29 cellular contexts compared by ENCODE assay signal in genomic region chr15:31252386-31252785, GRCh38.
"Had no signal": no experiment of that assay in that cellular context is flagged by ENCODE, and none has a peak within 500 bp of the region (broad histone marks: within the 10 kb centered on the region; RNA-seq: fewer than 3 reads in every experiment).

No MANE protein-coding gene starts in this region.

- H3K27ac Mint-ChIP-seq: activated CD4-positive, alpha-beta memory T cell treated with anti-CD3 and anti-CD28 coated beads, Interleukin-2, amount 10 ng/mL, durations not matched to agents 7 days and 5 days; activated CD4-positive, alpha-beta T cell treated with anti-CD3 and anti-CD28 coated beads, Interleukin-2, amount 10 ng/mL, durations not matched to agents 7 days and 5 days; activated naive CD4-positive, alpha-beta T cell treated with anti-CD3 and anti-CD28 coated beads, Interleukin-2, amount 10 ng/mL, durations not matched to agents 7 days and 5 days; activated naive CD8-positive, alpha-beta T cell treated with anti-CD3 and anti-CD28 coated beads, Interleukin-2, amount 10 ng/mL, durations not matched to agents 7 days and 5 days; activated T-cell treated with anti-CD3 and anti-CD28 coated beads, Interleukin-2, amount 50 U/mL, for 24 hours; natural killer cell had no signal

- H3K27me3 ChIP-seq: ascending aorta, breast epithelium, esophagus muscularis mucosa, heart right ventricle, left lung, right lobe of liver, testis, transverse colon had no signal

- H3K4me3 ChIP-seq: ascending aorta, breast epithelium, esophagus muscularis mucosa, heart right ventricle, left lung, lower lobe of right lung, right lobe of liver, skin epidermis, testis, transverse colon had no signal

- H3K36me3 ChIP-seq: ascending aorta, breast epithelium, esophagus muscularis mucosa, heart right ventricle, left lung, lower lobe of right lung, right lobe of liver, transverse colon had no signal

- H3K27me3 Mint-ChIP-seq: activated T-cell treated with anti-CD3 and anti-CD28 coated beads, Interleukin-2, amount 50 U/mL, for 24 hours; central memory CD8-positive, alpha-beta T cell had no signal

- FAIRE-seq: colon had no signal

- H3K4me3 Mint-ChIP-seq: activated CD4-positive, alpha-beta memory T cell treated with anti-CD3 and anti-CD28 coated beads, Interleukin-2, amount 10 ng/mL, durations not matched to agents 7 days and 5 days; activated CD4-positive, alpha-beta T cell treated with anti-CD3 and anti-CD28 coated beads, Interleukin-2, amount 10 ng/mL, durations not matched to agents 7 days and 5 days; activated naive CD4-positive, alpha-beta T cell treated with anti-CD3 and anti-CD28 coated beads, Interleukin-2, amount 10 ng/mL, durations not matched to agents 7 days and 5 days; activated naive CD8-positive, alpha-beta T cell treated with anti-CD3 and anti-CD28 coated beads, Interleukin-2, amount 10 ng/mL, durations not matched to agents 7 days and 5 days; activated T-cell treated with anti-CD3 and anti-CD28 coated beads, Interleukin-2, amount 50 U/mL, for 24 hours; central memory CD8-positive, alpha-beta T cell; natural killer cell had no signal

- H3K36me3 Mint-ChIP-seq: activated naive CD4-positive, alpha-beta T cell treated with anti-CD3 and anti-CD28 coated beads, Interleukin-2, amount 10 ng/mL, durations not matched to agents 7 days and 5 days; activated naive CD8-positive, alpha-beta T cell treated with anti-CD3 and anti-CD28 coated beads, Interleukin-2, amount 10 ng/mL, durations not matched to agents 7 days and 5 days; natural killer cell had no signal

- DNase-seq: activated CD4-positive, alpha-beta memory T cell treated with anti-CD3 and anti-CD28 coated beads, Interleukin-2, amount 10 ng/mL, durations not matched to agents 7 days and 5 days; activated CD4-positive, alpha-beta T cell treated with anti-CD3 and anti-CD28 coated beads, Interleukin-2, amount 10 ng/mL, durations not matched to agents 7 days and 5 days; activated CD4-positive, CD25-positive, alpha-beta regulatory T cell treated with anti-CD3 and anti-CD28 coated beads, Interleukin-2, amount 50 U/mL, for 72 hours; activated CD8-positive, alpha-beta memory T cell treated with anti-CD3 and anti-CD28 coated beads, Interleukin-2, amount 50 U/mL, for 48 hours; activated gamma-delta T cell; activated naive CD4-positive, alpha-beta T cell treated with anti-CD3 and anti-CD28 coated beads, Interleukin-2, amount 10 ng/mL, durations not matched to agents 7 days and 5 days; activated naive CD8-positive, alpha-beta T cell treated with anti-CD3 and anti-CD28 coated beads, Interleukin-2, amount 10 ng/mL, durations not matched to agents 7 days and 5 days; activated T-cell treated with anti-CD3 and anti-CD28 coated beads, Interleukin-2, amount 50 U/mL, for 24 hours; dermis blood vessel endothelial cell; effector CD4-positive, alpha-beta T cell; foreskin keratinocyte; heart right ventricle; lower lobe of right lung; mesenchymal stem cell; natural killer cell; stimulated activated CD4-positive, alpha-beta T cell treated with anti-CD3 and anti-CD28 coated beads, Interleukin-12 subunit alpha, Interleukin-12 subunit beta, amount 100 ng/mL, for 4 hours; stimulated activated CD4-positive, alpha-beta T cell treated with anti-CD3 and anti-CD28 coated beads, Interleukin-4, amount 100 ng/mL, for 1 hour; stimulated activated naive CD8-positive, alpha-beta T cell treated with anti-CD3 and anti-CD28 coated beads, Interleukin-15, Interleukin-2, amounts not matched to agents 100 U/mL and 50 U/mL, for 24 hours; T1000; testis; transverse colon had no signal

- H3K9me3 ChIP-seq: ascending aorta, breast epithelium, esophagus muscularis mucosa, heart right ventricle, left lung, lower lobe of right lung, right lobe of liver, testis, transverse colon had no signal

- H3K4me1 ChIP-seq: breast epithelium, esophagus muscularis mucosa, foreskin keratinocyte, right lobe of liver, testis had no signal

- H3K27ac ChIP-seq: ascending aorta, breast epithelium, esophagus muscularis mucosa, foreskin keratinocyte, heart right ventricle, left lung, lower lobe of right lung, right lobe of liver, skin epidermis, testis, transverse colon had no signal

- H3K9me3 Mint-ChIP-seq: activated CD4-positive, alpha-beta memory T cell treated with anti-CD3 and anti-CD28 coated beads, Interleukin-2, amount 10 ng/mL, durations not matched to agents 7 days and 5 days; activated naive CD4-positive, alpha-beta T cell treated with anti-CD3 and anti-CD28 coated beads, Interleukin-2, amount 10 ng/mL, durations not matched to agents 7 days and 5 days; activated naive CD8-positive, alpha-beta T cell treated with anti-CD3 and anti-CD28 coated beads, Interleukin-2, amount 10 ng/mL, durations not matched to agents 7 days and 5 days; activated T-cell treated with anti-CD3 and anti-CD28 coated beads, Interleukin-2, amount 50 U/mL, for 24 hours; central memory CD8-positive, alpha-beta T cell; natural killer cell had no signal

- ATAC-seq: foreskin keratinocyte; left lung; lower lobe of right lung; natural killer cell; right lobe of liver; stimulated activated naive CD8-positive, alpha-beta T cell treated with anti-CD3 and anti-CD28 coated beads, Interleukin-15, Interleukin-2, amounts not matched to agents 100 U/mL and 50 U/mL, for 24 hours had no signal
